ENCODE assay signal across 1 cellular context in genomic region chr11:66958232-66958955, GRCh38.
TF ChIP-seq lines count a peak whose summit lies in the region.

PC (minus strand) TSS chr11:66958383; CDS start chr11:66872159, 86,224 bp downstream.

TF ChIP-seq in HepG2, 621 proteins besides CTCF, POLR2A, EP300 and RAD21 (continued from another document and continues in another):
- TF ChIP-seq KIAA2018 (CRISPR knock-in tag; IDR thresholded peaks at IDR 0.05; ENCODE audit: borderline replicate concordance), result 0 out of 2 replicates have a peak, but pooled peaks have one; percentile 36
- no peak for TF ChIP-seq SP140L (CRISPR knock-in tag; IDR thresholded peaks at IDR 0.05; ENCODE audit: borderline replicate concordance)
- TF ChIP-seq ZFP41 (CRISPR knock-in tag; IDR thresholded peaks at IDR 0.05; ENCODE audit: borderline replicate concordance), result peak; percentile 84; the same call in 1 of the 2 replicates
- TF ChIP-seq PPARG (CRISPR knock-in tag; conservative IDR thresholded peaks at IDR 0.05), result 0 out of 2 replicates have a peak, but pooled peaks have one; percentile 14
- TF ChIP-seq ZFX (CRISPR knock-in tag; IDR thresholded peaks at IDR 0.05; ENCODE audit: low read depth), result no peak
- TF ChIP-seq HIC2 (CRISPR knock-in tag; IDR thresholded peaks at IDR 0.05; ENCODE audit: low read depth), result no peak
- peak; percentile 81; the same call in 1 of the 2 replicates for TF ChIP-seq ZNF788 (CRISPR knock-in tag; IDR thresholded peaks at IDR 0.05; ENCODE audit: borderline replicate concordance)
- peak; percentile 52; the same call in 1 of the 2 replicates for TF ChIP-seq NCOR1 (IDR thresholded peaks at IDR 0.05; ENCODE audit: borderline replicate concordance, low read length)
- TF ChIP-seq ZNF446 (CRISPR knock-in tag; IDR thresholded peaks at IDR 0.05), result 0 out of 2 replicates have a peak, but pooled peaks have one; percentile 16
- peak; percentile 93 for TF ChIP-seq TBX2 (CRISPR knock-in tag; IDR thresholded peaks at IDR 0.05; ENCODE audit: borderline replicate concordance)
- no peak for TF ChIP-seq ZBTB37 (CRISPR knock-in tag; IDR thresholded peaks at IDR 0.05)
- TF ChIP-seq CHCHD3 (CRISPR knock-in tag; IDR thresholded peaks at IDR 0.05), result peak; percentile 89
- TF ChIP-seq RXRA (CRISPR knock-in tag; IDR thresholded peaks at IDR 0.05), result peak; percentile 79
- TF ChIP-seq ZNF138 (CRISPR knock-in tag; IDR thresholded peaks at IDR 0.05; ENCODE audit: low read depth), result peak; percentile 21; the same call in 1 of the 2 replicates
- TF ChIP-seq GATAD2A (CRISPR knock-in tag; IDR thresholded peaks at IDR 0.05), result peak; percentile 60
- TF ChIP-seq TBP (CRISPR knock-in tag; IDR thresholded peaks at IDR 0.05), result no peak
- 0 out of 2 replicates have a peak, but pooled peaks have one; percentile 9 for TF ChIP-seq STAG1 (CRISPR knock-in tag; IDR thresholded peaks at IDR 0.05)
- TF ChIP-seq ZNF574 (CRISPR knock-in tag; IDR thresholded peaks at IDR 0.05), result peak; percentile 41; the same call in 1 of the 2 replicates
- peak; percentile 84 for TF ChIP-seq ZNF883 (CRISPR knock-in tag; IDR thresholded peaks at IDR 0.05; ENCODE audit: not compliant biosample characterization)
- no peak for TF ChIP-seq RELA (CRISPR knock-in tag; IDR thresholded peaks at IDR 0.05)
- peak; percentile 95 for TF ChIP-seq GABPB1 (CRISPR knock-in tag; IDR thresholded peaks at IDR 0.05)
- TF ChIP-seq RORA (CRISPR knock-in tag; IDR thresholded peaks at IDR 0.05), result no peak
- peak; percentile 79; the same call in 1 of the 2 replicates for TF ChIP-seq ZNF816 (CRISPR knock-in tag; IDR thresholded peaks at IDR 0.05; ENCODE audit: borderline replicate concordance)
- no peak for TF ChIP-seq ZNF503 (CRISPR knock-in tag; IDR thresholded peaks at IDR 0.05)
- TF ChIP-seq ZSCAN20 (CRISPR knock-in tag; IDR thresholded peaks at IDR 0.05; ENCODE audit: borderline replicate concordance), result 0 out of 2 replicates have a peak, but pooled peaks have one; percentile 50
- peak; percentile 81 for TF ChIP-seq THAP11 (CRISPR knock-in tag; IDR thresholded peaks at IDR 0.05)
- TF ChIP-seq TARDBP (CRISPR knock-in tag; IDR thresholded peaks at IDR 0.05), result peak; percentile 95
- TF ChIP-seq ZKSCAN5 (CRISPR knock-in tag; IDR thresholded peaks at IDR 0.05), result peak; percentile 89
- peak; percentile 93 for TF ChIP-seq ZBTB34 (CRISPR knock-in tag; IDR thresholded peaks at IDR 0.05)
- peak; percentile 85; the same call in 1 of the 2 replicates for TF ChIP-seq KDM5B (CRISPR knock-in tag; IDR thresholded peaks at IDR 0.05; ENCODE audit: borderline replicate concordance)
- TF ChIP-seq POLR2AphosphoS5 (IDR thresholded peaks at IDR 0.05; ENCODE audit: low read depth, low read length), result peak; percentile 33; the same call in 1 of the 2 replicates
- TF ChIP-seq ZNF343 (CRISPR knock-in tag; IDR thresholded peaks at IDR 0.05), result no peak
- 0 out of 2 replicates have a peak, but pooled peaks have one; percentile 36 for TF ChIP-seq ZNF329 (CRISPR knock-in tag; IDR thresholded peaks at IDR 0.05; ENCODE audit: low read depth)
- no peak for TF ChIP-seq ZBTB43 (CRISPR knock-in tag; conservative IDR thresholded peaks at IDR 0.05)
- peak; percentile 90 for TF ChIP-seq BHLHE40 (IDR thresholded peaks at IDR 0.05; ENCODE audit: low read length)
- 0 out of 2 replicates have a peak, but pooled peaks have one; percentile 24 for TF ChIP-seq ZXDC (CRISPR knock-in tag; IDR thresholded peaks at IDR 0.05)
- peak; percentile 74 for TF ChIP-seq ZNF792 (CRISPR knock-in tag; IDR thresholded peaks at IDR 0.05)
